Comparison of ENCODE assay signal across 22 cellular contexts in genomic region chr3:122671543-122671942, GRCh38.
"Had no signal": no experiment of that assay in that cellular context is flagged by ENCODE, and none has a peak within 500 bp of the region (broad histone marks: within the 10 kb centered on the region; RNA-seq: fewer than 3 reads in every experiment).

No MANE protein-coding gene starts in this region.

- ATAC-seq: activated CD8-positive, alpha-beta T cell treated with anti-CD3 and anti-CD28 coated beads, Interleukin-2, amount 10 ng/mL, durations not matched to agents 7 days and 5 days; Panc1; Right ventricle myocardium inferior; WTC11 had no signal

- DNase-seq: activated CD4-positive, alpha-beta T cell treated with anti-CD3 and anti-CD28 coated beads for 48 hours; activated CD4-positive, alpha-beta T cell treated with anti-CD3 and anti-CD28 coated beads, Interleukin-2, amount 50 U/mL, for 4 hours; activated CD4-positive, CD25-positive, alpha-beta regulatory T cell treated with anti-CD3 and anti-CD28 coated beads, Interleukin-2, amount 50 U/mL, for 72 hours; activated CD8-positive, alpha-beta memory T cell treated with anti-CD3 and anti-CD28 coated beads, Interleukin-2, amount 50 U/mL, for 48 hours; activated CD8-positive, alpha-beta T cell treated with anti-CD3 and anti-CD28 coated beads, Interleukin-2, amount 10 ng/mL, durations not matched to agents 7 days and 5 days; activated naive CD4-positive, alpha-beta T cell treated with anti-CD3 and anti-CD28 coated beads, Interleukin-2, amount 50 U/mL, for 16 hours; activated naive CD8-positive, alpha-beta T cell treated with anti-CD3 and anti-CD28 coated beads, Interleukin-2, amount 10 ng/mL, durations not matched to agents 7 days and 5 days; activated T-cell treated with anti-CD3 and anti-CD28 coated beads, Interleukin-2, amount 50 U/mL, for 1 hour; adrenal gland; anterior cingulate cortex; cerebellar nuclear complex; MG63; NCI-H1930; NCI-H226; NCI-H774; NK-92 treated with Interleukin-12 subunit alpha and Interleukin-12 subunit beta, amount 100 ng/mL, for 24 hours; OCI-M1; RPMI8226; SK-N-SH had no signal
